In the genomic region with DNA sequence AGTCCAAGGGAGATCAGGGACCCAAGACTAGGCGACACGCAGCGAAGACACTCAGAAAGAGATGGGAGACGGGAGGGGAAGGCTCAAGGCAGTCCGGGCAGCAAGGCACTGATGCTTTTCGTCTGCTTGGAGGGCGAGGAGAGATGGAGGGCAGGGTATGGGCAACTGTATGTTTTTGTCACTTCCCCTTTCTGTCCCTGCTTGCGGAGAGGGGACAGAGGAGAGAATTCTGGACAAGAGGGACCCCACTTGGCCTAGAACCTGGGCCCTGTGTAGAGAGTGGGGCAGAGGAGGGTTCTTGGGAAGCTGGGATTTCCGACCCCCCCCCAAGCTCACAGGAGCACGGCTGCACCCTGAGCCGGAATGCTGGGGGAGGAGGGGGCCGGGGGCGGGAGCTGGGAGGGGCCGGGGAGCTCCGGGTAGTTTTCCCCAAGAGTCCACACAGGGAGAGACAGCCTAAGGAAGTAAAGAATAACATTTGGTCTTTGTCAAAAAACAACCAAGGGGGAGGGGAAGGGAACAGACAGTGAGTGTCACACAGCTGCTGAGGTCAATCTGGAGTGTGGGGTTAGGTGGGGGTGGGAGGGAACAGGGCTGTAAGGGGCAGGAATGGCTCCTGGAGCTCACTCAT, we compare ENCODE assay signal across 8 cellular contexts. TPM values are rescaled to one million over a fixed set of nuclear protein-coding genes. Genes with fewer than 3 reads are reported as not detected.
DNase-seq lines count a peak whose midpoint lies in the region; ATAC-seq, FAIRE-seq and TF ChIP-seq lines count a peak whose summit lies in the region.

No MANE protein-coding gene starts in this region.

- no peaks in the 10 kb centered on the region for H3K36me3 Mint-ChIP-seq in progenitor cell of endocrine pancreas (ENCODE audit: insufficient read depth)

- peak overlapping the region; percentile 98 for H3K27ac Mint-ChIP-seq in progenitor cell of endocrine pancreas

- H3K4me1 ChIP-seq in RWPE2 (ENCODE audit: insufficient read depth, poor library complexity, severe bottlenecking) (peaks cover 18% of the 10 kb centered on the region), esophagus (ENCODE audit: control insufficient read depth in 2 of 2, insufficient read depth in 2 of 2, low read length in 1 of 2) (peaks cover 14 to 36% of the 10 kb centered on the region in 2 donors)

- no peaks in the 10 kb centered on the region for H3K9me3 Mint-ChIP-seq in progenitor cell of endocrine pancreas (ENCODE audit: low read depth)

- 32 to 38% methylated on average over 15 of the region's 15 CpGs for WGBS in esophagus, 2 donors

- H3K4me1 Mint-ChIP-seq in progenitor cell of endocrine pancreas (ENCODE audit: low read depth): peaks cover 22% of the 10 kb centered on the region

- H3K27me3 ChIP-seq in RWPE2 (ENCODE audit: insufficient read depth, poor library complexity, severe bottlenecking): no peaks in the 10 kb centered on the region
- no peaks in the 10 kb centered on the region for H3K27me3 ChIP-seq in esophagus (ENCODE audit: control insufficient read depth in 1 of 2, insufficient read depth in 2 of 2, low read length in 2 of 2)
- H3K27me3 ChIP-seq in MG63: no peaks in the 10 kb centered on the region

- H3K9me3 ChIP-seq in RWPE2 (ENCODE audit: severe bottlenecking): no peaks in the 10 kb centered on the region
- H3K9me3 ChIP-seq in esophagus (ENCODE audit: control insufficient read depth in 2 of 2, insufficient read depth in 1 of 2, low read depth in 1 of 2, low read length in 1 of 2): no peaks in the 10 kb centered on the region
- no peaks in the 10 kb centered on the region for H3K9me3 ChIP-seq in MG63

- H3K27me3 Mint-ChIP-seq in progenitor cell of endocrine pancreas: no peaks in the 10 kb centered on the region

- DNase-seq in GM18507 (ENCODE audit: extremely low spot score, insufficient read length, low read depth) (no peak), RWPE2 (ENCODE audit: low spot score) (no peak), progenitor cell of endocrine pancreas (ENCODE audit: low spot score, unreplicated experiment) (no peak), NCI-H748 (lab: John Stamatoyannopoulos, UW; ENCODE audit: unreplicated experiment) (no peak), MG63 (no peak)

- H3K36me3 ChIP-seq in RWPE2 (ENCODE audit: low read depth) (peaks cover 35% of the 10 kb centered on the region), esophagus (ENCODE audit: control insufficient read depth in 2 of 2, insufficient read depth in 2 of 2, low read length in 1 of 2) (peaks cover 0 to 29% of the 10 kb centered on the region in 2 donors), MG63 (no peaks in the 10 kb centered on the region)

- H3K4me3 ChIP-seq in RWPE2 (ENCODE audit: severe bottlenecking) (peak overlapping the region; percentile 73), esophagus (ENCODE audit: low read depth in 1 of 2, low read length in 2 of 2) (peak overlapping the region; percentile 77 to 78), MG63 (no peak overlapping the region)

- ATAC-seq in RWPE2 (ENCODE audit: low read depth) (no peak), HG02798 (IDR thresholded peaks at IDR 0.05; ENCODE audit: poor library complexity, unreplicated experiment) (no peak), GM21737 (IDR thresholded peaks at IDR 0.05; ENCODE audit: unreplicated experiment) (no peak)

- TF ChIP-seq CTCF in RWPE2 (IDR thresholded peaks at IDR 0.05; ENCODE audit: poor library complexity, severe bottlenecking): no peak
- TF ChIP-seq CTCF in progenitor cell of endocrine pancreas (IDR thresholded peaks at IDR 0.05; ENCODE audit: unreplicated experiment): no peak

- peak overlapping the region; percentile 88 for H3K27ac ChIP-seq in RWPE2 (ENCODE audit: poor library complexity, severe bottlenecking)
- H3K27ac ChIP-seq in esophagus (ENCODE audit: low read depth in 2 of 2, low read length in 1 of 2): peak overlapping the region; percentile 99

- peak; percentile 69 for FAIRE-seq in GM18507 (lab: Jason Lieb, UNC)

- H3K4me3 Mint-ChIP-seq in progenitor cell of endocrine pancreas (ENCODE audit: low read depth): peak overlapping the region; percentile 94

RNA-seq across cellular contexts. Expression of gene LRCH4, which starts 1.8 kb away (rescaled TPM):
- 10 to 100 TPM; 32.3 to 73.4 TPM for polyA plus RNA-seq in esophagus
- 76.6 and 82.7 TPM in 2 replicates for total RNA-seq in progenitor cell of endocrine pancreas
- total RNA-seq in MG63 (2014; rRNA removed; shearing (Covaris generic); ENCODE audit: low replicate concordance): 3.8 and 6.3 TPM in 2 replicates

RNA-seq across cellular contexts. Expression of gene FBXO24, which starts 2.0 kb away (rescaled TPM):
- polyA plus RNA-seq in esophagus: under 1 TPM; 0.33 to 0.81 TPM
- total RNA-seq in progenitor cell of endocrine pancreas: 0.41 and 1.2 TPM in 2 replicates
- total RNA-seq in MG63 (2014; rRNA removed; shearing (Covaris generic); ENCODE audit: low replicate concordance): 1.0 and 1.2 TPM in 2 replicates

RNA-seq across cellular contexts. Expression of gene SAP25, which starts 10.5 kb away (rescaled TPM):
- 1 to 10 TPM; 1.5 to 3.3 TPM for polyA plus RNA-seq in esophagus
- 7.7 and 8.1 TPM in 2 replicates for total RNA-seq in progenitor cell of endocrine pancreas
- not detected in 2 replicates for total RNA-seq in MG63 (2014; rRNA removed; shearing (Covaris generic); ENCODE audit: low replicate concordance)

RNA-seq across cellular contexts. Expression of gene PCOLCE, which starts 18.0 kb away (rescaled TPM):
- polyA plus RNA-seq in esophagus: 10 to 100 TPM in 1 of 2 donors, 1 to 10 TPM in 1; 9.9 to 11.0 TPM
- 16.1 and 20.3 TPM in 2 replicates for total RNA-seq in progenitor cell of endocrine pancreas
- 53.5 and 1,171 TPM in 2 replicates for total RNA-seq in MG63 (2014; rRNA removed; shearing (Covaris generic); ENCODE audit: low replicate concordance)

RNA-seq across cellular contexts. Expression of gene MOSPD3, which starts 28.2 kb away (rescaled TPM):
- 10 to 100 TPM; 15.5 to 18.4 TPM for polyA plus RNA-seq in esophagus
- 27.1 and 27.9 TPM in 2 replicates for total RNA-seq in progenitor cell of endocrine pancreas
- 1.8 and 5.9 TPM in 2 replicates for total RNA-seq in MG63 (2014; rRNA removed; shearing (Covaris generic); ENCODE audit: low replicate concordance)

Comparison
In these comparisons a context has a peak if more than half of its experiments do, and no peak if none do; other contexts are left out.
1. RNA of gene LRCH4, which starts 1.8 kb away (total RNA-seq): 76.6 to 82.7 TPM in progenitor cell of endocrine pancreas; 3.8 to 6.3 TPM in MG63; every median in the first group is over 10 times any median in the second.